ENCODE assay signal across 1 cellular context in the genomic region with DNA sequence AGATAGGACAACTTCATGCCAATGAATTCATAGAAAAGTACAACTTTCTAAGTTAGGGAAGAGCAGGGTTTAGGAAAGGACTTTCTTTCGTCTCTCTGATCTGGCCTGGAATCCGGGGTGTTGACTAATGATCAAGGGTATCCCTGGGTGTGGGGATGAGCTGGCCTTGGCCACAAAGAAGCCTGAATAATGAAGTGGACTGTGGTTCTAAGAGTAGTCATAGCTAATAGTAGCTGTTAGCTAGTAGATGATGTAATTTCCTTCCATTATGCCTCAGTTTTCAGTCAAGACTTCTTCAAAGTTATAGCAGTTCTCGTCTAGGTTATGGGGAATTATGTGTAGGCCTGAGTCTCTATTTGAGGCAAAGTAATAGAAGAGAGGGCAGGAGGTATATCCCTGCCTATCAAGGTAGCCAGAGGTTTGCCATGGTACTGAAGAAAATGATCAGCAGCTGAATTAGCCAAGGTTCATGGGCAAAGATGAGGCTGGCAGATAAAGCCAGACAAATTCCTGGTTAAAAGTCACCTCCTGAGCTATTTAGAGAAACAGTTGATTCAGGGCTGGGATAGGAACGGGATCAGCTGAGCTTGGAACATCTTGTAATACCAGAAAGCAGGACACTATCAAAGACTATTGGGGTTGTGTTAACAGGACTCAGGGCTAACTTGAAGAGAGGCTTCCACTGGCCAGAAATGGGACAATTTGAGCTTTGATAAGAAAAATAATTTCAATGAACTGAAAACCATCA.
A peak's percentile ranks its signal among the peaks of the same experiment; 100 is the strongest.
TF ChIP-seq lines count a peak whose summit lies in the region.

No MANE protein-coding gene starts in this region.

TF ChIP-seq in GM12878, 131 proteins besides CTCF, POLR2A, EP300 and RAD21 (continued from another document):
- TF ChIP-seq PRDM15 (CRISPR knock-in tag; IDR thresholded peaks at IDR 0.05) (no peak), RUNX3 (IDR thresholded peaks at IDR 0.05; ENCODE audit: low read length) (peak; percentile 37; the same call in 1 of the 2 replicates)
